In genomic region chr13:48653074-48654054, GRCh38 we compare ENCODE assay signal across 8 cellular contexts. TPM values are rescaled to one million over a fixed set of nuclear protein-coding genes. Genes with fewer than 3 reads are reported as not detected.
DNase-seq lines count a peak whose midpoint lies in the region; ATAC-seq and TF ChIP-seq lines count a peak whose summit lies in the region.

Gene CYSLTR2 (plus strand): TSS chr13:48653929. CDS start chr13:48706818, 52,889 bp downstream.

- peaks cover 39% of the 10 kb centered on the region for H3K4me1 Mint-ChIP-seq in activated T-cell treated with anti-CD3 and anti-CD28 coated beads, Interleukin-2, amount 50 U/mL, for 72 hours (ENCODE audit: low read depth)
- H3K4me1 Mint-ChIP-seq in activated naive CD4-positive, alpha-beta T cell treated with anti-CD3 and anti-CD28 coated beads, Interleukin-2, amount 10 ng/mL, durations not matched to agents 7 days and 5 days, result peaks cover 40% of the 10 kb centered on the region

- no peaks in the 10 kb centered on the region for H3K27me3 Mint-ChIP-seq in activated T-cell treated with anti-CD3 and anti-CD28 coated beads, Interleukin-2, amount 50 U/mL, for 72 hours (ENCODE audit: low read depth)
- no peaks in the 10 kb centered on the region for H3K27me3 Mint-ChIP-seq in activated naive CD4-positive, alpha-beta T cell treated with anti-CD3 and anti-CD28 coated beads, Interleukin-2, amount 10 ng/mL, durations not matched to agents 7 days and 5 days

- peak within 1 kb of the TSS; percentile 48 for H3K27ac ChIP-seq in HL-60 (replicated peaks)

- H3K27ac Mint-ChIP-seq in activated T-cell treated with anti-CD3 and anti-CD28 coated beads, Interleukin-2, amount 50 U/mL, for 72 hours, result peak within 1 kb of the TSS; percentile 87
- H3K27ac Mint-ChIP-seq in activated naive CD4-positive, alpha-beta T cell treated with anti-CD3 and anti-CD28 coated beads, Interleukin-2, amount 10 ng/mL, durations not matched to agents 7 days and 5 days, result peak within 1 kb of the TSS; percentile 89

- CTCF ChIA-PET in activated naive CD4-positive, alpha-beta T cell treated with anti-CD3 and anti-CD28 coated beads, Interleukin-2, amount 10 ng/mL, durations not matched to agents 7 days and 5 days (lab: Charles Lee), result no interaction called here

- H3K36me3 Mint-ChIP-seq in activated T-cell treated with anti-CD3 and anti-CD28 coated beads, Interleukin-2, amount 50 U/mL, for 72 hours (ENCODE audit: insufficient read depth in 2 of 2), result no peaks in the 10 kb centered on the region
- no peaks in the 10 kb centered on the region for H3K36me3 Mint-ChIP-seq in activated naive CD4-positive, alpha-beta T cell treated with anti-CD3 and anti-CD28 coated beads, Interleukin-2, amount 10 ng/mL, durations not matched to agents 7 days and 5 days

- no peaks in the 10 kb centered on the region for H3K27me3 ChIP-seq in HL-60 (ENCODE audit: insufficient read depth, poor library complexity, severe bottlenecking)

- peak within 1 kb of the TSS; percentile 86 to 91 for H3K4me3 Mint-ChIP-seq in activated T-cell treated with anti-CD3 and anti-CD28 coated beads, Interleukin-2, amount 50 U/mL, for 72 hours
- peak within 1 kb of the TSS; percentile 75 for H3K4me3 Mint-ChIP-seq in activated naive CD4-positive, alpha-beta T cell treated with anti-CD3 and anti-CD28 coated beads, Interleukin-2, amount 10 ng/mL, durations not matched to agents 7 days and 5 days

- H3K9me3 Mint-ChIP-seq in activated T-cell treated with anti-CD3 and anti-CD28 coated beads, Interleukin-2, amount 50 U/mL, for 72 hours, result no peaks in the 10 kb centered on the region
- H3K9me3 Mint-ChIP-seq in activated naive CD4-positive, alpha-beta T cell treated with anti-CD3 and anti-CD28 coated beads, Interleukin-2, amount 10 ng/mL, durations not matched to agents 7 days and 5 days, result no peaks in the 10 kb centered on the region

- ATAC-seq in activated T-cell treated with anti-CD3 and anti-CD28 coated beads, Interleukin-2, amount 50 U/mL, for 72 hours (replicated peaks in 1 of 2), result peak; percentile 88

- DNase-seq in activated T-cell treated with anti-CD3 and anti-CD28 coated beads, Interleukin-2, amount 50 U/mL, for 72 hours, result peak; percentile 2 to 18
- no peak for DNase-seq in activated T-cell treated with anti-CD3 and anti-CD28 coated beads for 4 hours
- DNase-seq in HL-60 (ENCODE audit: low read depth in 1 of 2, low spot score in 1 of 2), result peak in 1 of 2 experiments; percentile 50
- DNase-seq in activated naive CD4-positive, alpha-beta T cell treated with anti-CD3 and anti-CD28 coated beads, Interleukin-2, amount 10 ng/mL, durations not matched to agents 7 days and 5 days, result peak; percentile 43
- DNase-seq in islet precursor cell, result peak; percentile 77
- DNase-seq in RKO (ENCODE audit: low spot score), result no peak
- DNase-seq in H4 (ENCODE audit: low spot score), result no peak
- DNase-seq in NCI-H2107 (lab: John Stamatoyannopoulos, UW), result no peak

- no peak within 1 kb of the TSS for H3K4me3 ChIP-seq in HL-60 (replicated peaks; ENCODE audit: insufficient read depth, low read length)

- TF ChIP-seq CTCF in HL-60 (IDR thresholded peaks at IDR 0.05; ENCODE audit: insufficient read depth, low read length), result no peak

RNA-seq across cellular contexts. Expression of gene CYSLTR2, which starts in this region (rescaled TPM):
- 1 to 10 TPM; 3.1 to 4.0 TPM for total RNA-seq in activated T-cell treated with anti-CD3 and anti-CD28 coated beads, Interleukin-2, amount 50 U/mL, for 72 hours
- total RNA-seq in H4 (2014; rRNA removed; shearing (Covaris generic)), result not detected in 2 replicates

Comparison
In these comparisons a context has a peak if more than half of its experiments do, and no peak if none do; other contexts are left out.
1. DNase-seq: peak in activated T-cell treated with anti-CD3 and anti-CD28 coated beads, Interleukin-2, amount 50 U/mL, for 72 hours (2 of 2), activated naive CD4-positive, alpha-beta T cell treated with anti-CD3 and anti-CD28 coated beads, Interleukin-2, amount 10 ng/mL, durations not matched to agents 7 days and 5 days (single experiment) and islet precursor cell (single experiment); none in activated T-cell treated with anti-CD3 and anti-CD28 coated beads for 4 hours (single experiment), RKO (single experiment), H4 (single experiment) and NCI-H2107 (single experiment).